18 cellular contexts compared by ENCODE assay signal in the genomic region with DNA sequence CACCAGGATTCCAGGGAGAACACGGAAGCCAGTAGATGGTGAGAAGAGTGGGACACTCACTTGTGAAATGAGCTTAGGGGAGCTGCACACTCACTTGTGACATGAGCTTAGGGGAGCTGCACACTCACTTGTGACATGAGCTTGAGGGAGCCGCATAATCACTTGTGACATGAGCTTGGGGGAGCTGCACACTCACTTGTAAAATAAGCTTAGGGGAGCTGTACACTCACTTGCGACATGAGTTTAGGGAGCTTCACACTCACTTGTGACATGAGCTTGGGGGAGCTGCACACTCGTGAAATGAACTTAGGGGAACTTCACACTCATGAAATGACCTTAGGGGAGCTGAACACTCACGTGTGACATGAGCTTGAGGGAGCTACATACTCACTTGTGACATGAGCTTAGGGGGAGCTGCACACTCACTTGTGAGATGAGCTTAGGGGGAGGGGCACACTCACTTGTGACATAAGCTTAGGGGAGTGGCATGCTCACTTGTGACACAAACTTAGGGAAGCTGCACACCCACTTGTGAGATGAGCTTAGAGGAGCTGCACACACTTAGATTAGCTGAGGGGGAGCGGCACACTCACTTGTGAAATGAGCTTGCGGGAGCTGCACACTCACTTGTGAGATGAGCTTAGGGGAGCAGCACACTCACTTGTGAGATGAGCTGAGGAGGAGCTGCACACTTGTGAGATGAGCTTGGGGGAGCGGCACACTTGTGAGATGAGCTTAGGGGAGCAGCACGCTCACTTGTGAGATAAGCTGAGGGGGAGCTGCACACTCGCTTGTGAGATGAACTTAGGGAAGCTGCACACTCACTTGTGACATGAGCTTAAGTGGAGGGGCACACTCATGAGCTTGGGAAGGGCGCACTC. TPM values are rescaled to one million over a fixed set of nuclear protein-coding genes. Genes with fewer than 3 reads are reported as not detected.
DNase-seq lines count a peak whose midpoint lies in the region; TF ChIP-seq lines count a peak whose summit lies in the region.
"Had no signal": no experiment of that assay in that cellular context is flagged by ENCODE, and none has a peak within 500 bp of the region (broad histone marks: within the 10 kb centered on the region; RNA-seq: fewer than 3 reads in every experiment).

No MANE protein-coding gene starts in this region.

- H3K27me3 ChIP-seq in BE2C (no peaks in the 10 kb centered on the region), iPS-15b (ENCODE audit: control insufficient read depth, insufficient read depth, low read length) (no peaks in the 10 kb centered on the region)
- H3K27me3 ChIP-seq: body of pancreas, gastrocnemius medialis had no signal

- H3K9ac ChIP-seq in iPS-15b (ENCODE audit: low read depth, low read length), result no peak overlapping the region
- H3K9ac ChIP-seq: GM23248, SK-N-SH had no signal

- TF ChIP-seq CTCF in BE2C (IDR thresholded peaks at IDR 0.05; ENCODE audit: low read depth, low read length), result no peak
- TF ChIP-seq CTCF in foreskin fibroblast (IDR thresholded peaks at IDR 0.05; ENCODE audit: low read depth, low read length), result no peak

- H3K9me3 ChIP-seq in BE2C (peaks cover 17% of the 10 kb centered on the region), iPS-15b (ENCODE audit: control insufficient read depth, insufficient read depth, low read length) (peaks cover 68% of the 10 kb centered on the region)
- H3K9me3 ChIP-seq: body of pancreas, gastrocnemius medialis, SK-N-SH had no signal

- DNase-seq in BE2C (peak; percentile 39), DMS 273 treated with DMSO at 0.1 percent for 48 hours (lab: John Stamatoyannopoulos, UW) (peak; percentile 1), SK-N-DZ (ENCODE audit: low spot score) (peak; percentile 80), 8988T (no peak), foreskin fibroblast (no peak)
- no peak for DNase-seq in activated CD4-positive, alpha-beta T cell treated with anti-CD3 and anti-CD28 coated beads for 1 hour
- DNase-seq: activated CD4-positive, alpha-beta T cell treated with anti-CD3 and anti-CD28 coated beads, Interleukin-2, amount 10 ng/mL, durations not matched to agents 7 days and 5 days; body of pancreas; Calu3; cortex of kidney; gastrocnemius medialis; mammary epithelial cell; naive thymus-derived CD8-positive, alpha-beta T cell; NCI-H524; PC-9; SK-N-SH had no signal

- H3K36me3 ChIP-seq in BE2C, result peaks cover 71% of the 10 kb centered on the region
- peaks cover 83% of the 10 kb centered on the region for H3K36me3 ChIP-seq in iPS-15b (ENCODE audit: control insufficient read depth, insufficient read depth, low read length)

- H3K4me3 ChIP-seq in BE2C (ENCODE audit: low read depth, low read length) (no peak overlapping the region), iPS-15b (ENCODE audit: low read depth, low read length) (peak overlapping the region; percentile 30), foreskin fibroblast (ENCODE audit: low read depth in 1 of 2, low read length in 2 of 2) (no peak overlapping the region)
- H3K4me3 ChIP-seq: body of pancreas, gastrocnemius medialis, GM23248, PC-9 had no signal

- H3K4me1 ChIP-seq in BE2C (no peaks in the 10 kb centered on the region), iPS-15b (ENCODE audit: control insufficient read depth, insufficient read depth, low read length) (no peaks in the 10 kb centered on the region)
- H3K4me1 ChIP-seq: body of pancreas, gastrocnemius medialis had no signal

RNA-seq across cellular contexts. Expression of a gene that starts 59.0 kb away (rescaled TPM):
- polyA plus RNA-seq in BE2C (2012; ENCODE audit: insufficient read depth, insufficient read length, low read depth), result 75.8 TPM
- 32.8 and 35.8 TPM in 2 replicates for polyA plus RNA-seq in SK-N-DZ (2014; cell fraction: cytosol; rRNA removed)
- polyA plus RNA-seq in SK-N-DZ (2014; cell fraction: nucleus; rRNA removed), result 28.5 and 39.9 TPM in 2 replicates

RNA-seq across cellular contexts. Expression of a gene that starts 59.7 kb away (rescaled TPM):
- 99.7 TPM for polyA plus RNA-seq in BE2C (2012; ENCODE audit: insufficient read depth, insufficient read length, low read depth)
- 28.9 and 30.2 TPM in 2 replicates for polyA plus RNA-seq in SK-N-DZ (2014; cell fraction: cytosol; rRNA removed)
- 28.3 and 34.4 TPM in 2 replicates for polyA plus RNA-seq in SK-N-DZ (2014; cell fraction: nucleus; rRNA removed)

Comparison
In these comparisons a context has a peak if more than half of its experiments do, and no peak if none do; other contexts are left out.
1. DNase-seq: peak in BE2C (single experiment), DMS 273 treated with DMSO at 0.1 percent for 48 hours (single experiment) and SK-N-DZ (single experiment); none in 8988T (single experiment), activated CD4-positive, alpha-beta T cell treated with anti-CD3 and anti-CD28 coated beads for 1 hour (single experiment) and foreskin fibroblast (0 of 2).